In genomic region chrX:154013614-154014360, GRCh38 we compare ENCODE assay signal across 8 cellular contexts. TPM values are rescaled to one million over a fixed set of nuclear protein-coding genes. Genes with fewer than 3 reads are reported as not detected.
DNase-seq lines count a peak whose midpoint lies in the region; ATAC-seq and TF ChIP-seq lines count a peak whose summit lies in the region.

No MANE protein-coding gene starts in this region.

- peak; percentile 86 for TF ChIP-seq CTCF in astrocyte of the spinal cord (IDR thresholded peaks at IDR 0.05; ENCODE audit: low read depth, low read length)

- peak overlapping the region in 1 of 8 donors; percentile 20 for H3K4me3 Mint-ChIP-seq in CD4-positive, alpha-beta memory T cell

- no peak overlapping the region for H3K4me2 ChIP-seq in GM23248 (ENCODE audit: unreplicated experiment)

- 24 to 37% methylated on average over 11 to 14 of the region's 20 CpGs for WGBS in GM23248 (ENCODE audit: low coverage in 1 of 2, low lambda C conversion rate in 2 of 2, missing lambda C conversion rate in 2 of 2), 2 experiments

- no peaks in the 10 kb centered on the region for H3K9me3 ChIP-seq in CD4-positive, alpha-beta memory T cell (ENCODE audit: control insufficient read depth in 1 of 2, low read length in 2 of 2)
- H3K9me3 ChIP-seq in GM23248 (ENCODE audit: low read depth): no peaks in the 10 kb centered on the region

- H3K9me3 Mint-ChIP-seq in CD4-positive, alpha-beta memory T cell: no peaks in the 10 kb centered on the region

- no peaks in the 10 kb centered on the region for H4K20me1 ChIP-seq in GM23248 (ENCODE audit: insufficient read depth)

- CTCF ChIA-PET in CD4-positive, alpha-beta memory T cell (lab: Charles Lee; ENCODE audit: partially characterized antibody): interaction anchor here (0.6 to 2.8 kb wide), 24 partner anchors 8 to 530 kb away, joined by 3 to 18 read pairs (median 4); partner anchors contain the start of gene HCFC1

- H3F3A ChIP-seq in GM23248 (ENCODE audit: insufficient read depth): no peaks in the 10 kb centered on the region

- H3K27me3 ChIP-seq in CD4-positive, alpha-beta memory T cell (ENCODE audit: insufficient read depth, low read length): no peaks in the 10 kb centered on the region
- H3K27me3 ChIP-seq in GM23248 (replicated peaks; ENCODE audit: insufficient read depth): no peaks in the 10 kb centered on the region

- no peaks in the 10 kb centered on the region for H3K9me2 ChIP-seq in GM23248 (ENCODE audit: insufficient read depth)

- H3K79me2 ChIP-seq in GM23248 (ENCODE audit: insufficient read depth): peaks cover 19% of the 10 kb centered on the region

- H3K27ac ChIP-seq in CD4-positive, alpha-beta memory T cell (ENCODE audit: low read depth, low read length): no peak overlapping the region
- no peak overlapping the region for H3K27ac ChIP-seq in GM23248

- H3K27me3 Mint-ChIP-seq in CD4-positive, alpha-beta memory T cell: no peaks in the 10 kb centered on the region

- H3K36me3 ChIP-seq in CD4-positive, alpha-beta memory T cell (ENCODE audit: insufficient read depth, low read length): peaks cover 5% of the 10 kb centered on the region
- no peaks in the 10 kb centered on the region for H3K36me3 ChIP-seq in GM23248 (ENCODE audit: low read depth)

- DNase-seq in CD4-positive, alpha-beta memory T cell: peak in 4 of 5 donors; percentile 51 to 58 (median 54)
- DNase-seq in GM23248: peak; percentile 42
- peak; percentile 44 for DNase-seq in SK-MEL-5 (ENCODE audit: low read depth, low spot score)
- no peak for DNase-seq in astrocyte of the spinal cord (ENCODE audit: low read depth, low spot score)
- peak; percentile 55 for DNase-seq in inferior parietal cortex (ENCODE audit: extremely low spot score)
- DNase-seq in stimulated activated CD8-positive, alpha-beta memory T cell treated with anti-CD3 and anti-CD28 coated beads, Interleukin-12 subunit alpha, Interleukin-12 subunit beta, amount 100 ng/mL, for 4 hours (ENCODE audit: low read depth): peak; percentile 32

- H3K4me1 ChIP-seq in CD4-positive, alpha-beta memory T cell (ENCODE audit: insufficient read depth, low read length): peaks cover 11% of the 10 kb centered on the region
- H3K4me1 ChIP-seq in GM23248 (ENCODE audit: insufficient read depth): no peaks in the 10 kb centered on the region

- H3K36me3 Mint-ChIP-seq in CD4-positive, alpha-beta memory T cell: peaks cover 7 to 20% of the 10 kb centered on the region in 2 donors

- no peak overlapping the region for H3K4me3 ChIP-seq in CD4-positive, alpha-beta memory T cell (ENCODE audit: low read length in 2 of 2)
- H3K4me3 ChIP-seq in GM23248 (no peak overlapping the region), astrocyte of the spinal cord (ENCODE audit: low read depth, low read length) (no peak overlapping the region)

- POLR2A ChIA-PET in CD4-positive, alpha-beta memory T cell (lab: Charles Lee; ENCODE audit: partially characterized antibody): interaction anchor here (0.9 to 3.6 kb wide), 5 partner anchors 11 to 472 kb away, joined by 3 to 26 read pairs (median 3); partner anchors contain the start of genes HCFC1 and TMEM187

- peak overlapping the region in 6 of 7 donors; percentile 25 to 85 (median 74) for H3K27ac Mint-ChIP-seq in CD4-positive, alpha-beta memory T cell

- peaks cover 2 to 20% (median 6%) of the 10 kb centered on the region in 4 donors for H3K4me1 Mint-ChIP-seq in CD4-positive, alpha-beta memory T cell

- in situ Hi-C loops in GM23248 (cut with MboI) (no loop called here), SK-MEL-5 (cut with HindIII; ENCODE audit: low pct_unique_long_range_greater_than_20kb, low sequenced_read_pairs) (no loop called here), astrocyte of the spinal cord (cut with HindIII; ENCODE audit: low sequenced_read_pairs) (no loop called here)

- no peak overlapping the region for H2AFZ ChIP-seq in GM23248

- ATAC-seq in HG03571 (IDR thresholded peaks at IDR 0.05; ENCODE audit: unreplicated experiment): no peak
- no peak for ATAC-seq in GM18868 (IDR thresholded peaks at IDR 0.05; ENCODE audit: unreplicated experiment)

- intact Hi-C loops in CD4-positive, alpha-beta memory T cell (cut with micrococcal nuclease): loop anchor here (1.0 to 5.0 kb wide), 5 partner anchors 11 to 521 kb away; partner anchors contain the start of genes HCFC1 and TMEM187

- no peak overlapping the region for H3K9ac ChIP-seq in GM23248

RNA-seq across cellular contexts. Expression of gene IRAK1, which starts 5.9 kb away (rescaled TPM):
- total RNA-seq in CD4-positive, alpha-beta memory T cell: 10 to 100 TPM; 66.9 to 74.5 TPM
- 10 to 100 TPM; 38.1 to 64.5 TPM for polyA plus RNA-seq in CD4-positive, alpha-beta memory T cell
- 45.3 and 54.7 TPM in 2 replicates for total RNA-seq in GM23248 (2014; rRNA removed; shearing (Covaris generic))
- 58.7 and 58.8 TPM in 2 replicates for polyA plus RNA-seq in GM23248 (2016; fragmentation: Nextera tagmentation; extraction: Ambion mirVana)
- total RNA-seq in SK-MEL-5 (2014; rRNA removed; shearing (Covaris generic)): 45.1 and 52.6 TPM in 2 replicates
- polyA plus RNA-seq in SK-MEL-5 (2015; cell fraction: cytosol; rRNA removed): 130 and 159 TPM in 2 replicates
- 88.5 and 148 TPM in 2 replicates for polyA plus RNA-seq in SK-MEL-5 (2015; cell fraction: nucleus; rRNA removed)

RNA-seq across cellular contexts. Expression of gene TMEM187, which starts 41.2 kb away (rescaled TPM):
- 10 to 100 TPM; 12.8 to 14.9 TPM for total RNA-seq in CD4-positive, alpha-beta memory T cell
- polyA plus RNA-seq in CD4-positive, alpha-beta memory T cell: 10 to 100 TPM; 10.4 to 23.8 TPM
- 7.6 and 9.9 TPM in 2 replicates for total RNA-seq in GM23248 (2014; rRNA removed; shearing (Covaris generic))
- 8.5 and 10.0 TPM in 2 replicates for polyA plus RNA-seq in GM23248 (2016; fragmentation: Nextera tagmentation; extraction: Ambion mirVana)
- 5.8 and 7.6 TPM in 2 replicates for total RNA-seq in SK-MEL-5 (2014; rRNA removed; shearing (Covaris generic))
- 10.8 and 11.7 TPM in 2 replicates for polyA plus RNA-seq in SK-MEL-5 (2015; cell fraction: cytosol; rRNA removed)
- 3.4 and 21.6 TPM in 2 replicates for polyA plus RNA-seq in SK-MEL-5 (2015; cell fraction: nucleus; rRNA removed)

RNA-seq across cellular contexts. Expression of gene HCFC1, which starts 42.2 kb away (rescaled TPM):
- total RNA-seq in CD4-positive, alpha-beta memory T cell: 10 to 100 TPM; 52.6 to 53.4 TPM
- 10 to 100 TPM in 1 of 2 donors, 1 to 10 TPM in 1; 1.6 to 14.9 TPM for polyA plus RNA-seq in CD4-positive, alpha-beta memory T cell
- total RNA-seq in GM23248 (2014; rRNA removed; shearing (Covaris generic)): 24.0 and 26.4 TPM in 2 replicates
- polyA plus RNA-seq in GM23248 (2016; fragmentation: Nextera tagmentation; extraction: Ambion mirVana): 12.5 and 12.6 TPM in 2 replicates
- 22.6 and 23.3 TPM in 2 replicates for total RNA-seq in SK-MEL-5 (2014; rRNA removed; shearing (Covaris generic))
- 87.4 and 108 TPM in 2 replicates for polyA plus RNA-seq in SK-MEL-5 (2015; cell fraction: cytosol; rRNA removed)
- polyA plus RNA-seq in SK-MEL-5 (2015; cell fraction: nucleus; rRNA removed): 43.7 and 48.3 TPM in 2 replicates
